Comparison of ENCODE assay signal across 9 cellular contexts in genomic region chr22:45235101-45235777, GRCh38. TPM values are rescaled to one million over a fixed set of nuclear protein-coding genes. Genes with fewer than 3 reads are reported as not detected.
DNase-seq lines count a peak whose midpoint lies in the region; ATAC-seq and TF ChIP-seq lines count a peak whose summit lies in the region.
"Had no signal": no experiment of that assay in that cellular context is flagged by ENCODE, and none has a peak within 500 bp of the region (broad histone marks: within the 10 kb centered on the region; RNA-seq: fewer than 3 reads in every experiment).

No MANE protein-coding gene starts in this region.

- H2BK12ac ChIP-seq in mesenchymal stem cell (ENCODE audit: low read length in 2 of 2) = no peak overlapping the region

- peaks cover 3 to 44% of the 10 kb centered on the region in 2 experiments for H3K36me3 ChIP-seq in mesenchymal stem cell (ENCODE audit: control insufficient read depth in 1 of 2, insufficient read depth in 2 of 2, low read depth in 1 of 2, low read length in 2 of 2)
- H3K36me3 ChIP-seq in prostate gland = no peaks in the 10 kb centered on the region

- H3K36me3 Mint-ChIP-seq in dendritic cell treated with granulocyte-macrophage colony-stimulating factor and Interleukin-4, amounts not matched to agents 40 ng/mL and 50 ng/mL, for 4 days (ENCODE audit: low read depth) = peaks cover 82% of the 10 kb centered on the region

- peaks cover 66% of the 10 kb centered on the region for H3K79me1 ChIP-seq in mesenchymal stem cell (replicated peaks; ENCODE audit: low read length, poor library complexity, severe bottlenecking)

- H4K91ac ChIP-seq in mesenchymal stem cell (ENCODE audit: low read length) = no peak overlapping the region

- ATAC-seq in GM19467 (IDR thresholded peaks at IDR 0.05; ENCODE audit: unreplicated experiment) (peak; percentile 65), HG03571 (IDR thresholded peaks at IDR 0.05; ENCODE audit: unreplicated experiment) (peak; percentile 70)

- no peak overlapping the region for H2BK15ac ChIP-seq in mesenchymal stem cell (ENCODE audit: low read depth, poor library complexity, severe bottlenecking)

- peaks cover 99% of the 10 kb centered on the region for H3K4me1 Mint-ChIP-seq in dendritic cell treated with granulocyte-macrophage colony-stimulating factor and Interleukin-4, amounts not matched to agents 40 ng/mL and 50 ng/mL, for 4 days (ENCODE audit: low read depth)

- no peak overlapping the region for H2BK5ac ChIP-seq in mesenchymal stem cell (ENCODE audit: low read depth, low read length, poor library complexity, severe bottlenecking)

- TF ChIP-seq POLR2A in GM10847 (IDR thresholded peaks at IDR 0.05; ENCODE audit: extremely low read depth, insufficient read length) (peak; percentile 31), prostate gland (IDR thresholded peaks at IDR 0.05) (no peak)

- no peak for TF ChIP-seq CTCF in prostate gland (IDR thresholded peaks at IDR 0.05)

- H3K18ac ChIP-seq in mesenchymal stem cell (ENCODE audit: low read depth in 1 of 2, low read length in 2 of 2) = no peak overlapping the region

- H3K9me3 ChIP-seq in mesenchymal stem cell (ENCODE audit: control insufficient read depth, low read length) (no peaks in the 10 kb centered on the region), prostate gland (no peaks in the 10 kb centered on the region)

- 94% methylated on average over 23 of the region's 23 CpGs for WGBS in mesenchymal stem cell
- 68% methylated on average over 23 of the region's 23 CpGs for WGBS in prostate gland

- H2AFZ ChIP-seq in mesenchymal stem cell (ENCODE audit: low read depth, low read length) = no peak overlapping the region

- no peak overlapping the region for H3K9ac ChIP-seq in mesenchymal stem cell (ENCODE audit: low read length)

- no peak overlapping the region for H3K23ac ChIP-seq in mesenchymal stem cell (ENCODE audit: low read length in 2 of 2)

- H4K8ac ChIP-seq in mesenchymal stem cell (ENCODE audit: low read length) = no peak overlapping the region

- peak overlapping the region; percentile 59 for H3K4me3 Mint-ChIP-seq in dendritic cell treated with granulocyte-macrophage colony-stimulating factor and Interleukin-4, amounts not matched to agents 40 ng/mL and 50 ng/mL, for 4 days

- no peak for DNase-seq in mesenchymal stem cell
- no peak for DNase-seq in NCI-H1694 (lab: John Stamatoyannopoulos, UW)
- DNase-seq in OCI-M2 (lab: John Stamatoyannopoulos, UW; ENCODE audit: unreplicated experiment) = no peak
- no peak for DNase-seq in prostate gland (ENCODE audit: low spot score)

- H3K4me2 ChIP-seq in mesenchymal stem cell (ENCODE audit: low read length, poor library complexity, severe bottlenecking) = no peak overlapping the region

- H3K4me3 ChIP-seq in mesenchymal stem cell (ENCODE audit: insufficient read depth in 1 of 2, low read depth in 1 of 2, low read length in 2 of 2) (no peak overlapping the region), prostate gland (no peak overlapping the region)

- no peaks in the 10 kb centered on the region for H3K27me3 Mint-ChIP-seq in dendritic cell treated with granulocyte-macrophage colony-stimulating factor and Interleukin-4, amounts not matched to agents 40 ng/mL and 50 ng/mL, for 4 days

- no peak overlapping the region for H3K4ac ChIP-seq in mesenchymal stem cell (ENCODE audit: low read depth in 1 of 2, low read length in 2 of 2)

- H2AK5ac ChIP-seq in mesenchymal stem cell (ENCODE audit: low read length, severe bottlenecking) = no peak overlapping the region

- H3K4me1 ChIP-seq in mesenchymal stem cell (ENCODE audit: control insufficient read depth, insufficient read depth, low read depth, low read length) = peaks cover 14% of the 10 kb centered on the region
- H3K4me1 ChIP-seq in prostate gland (replicated peaks) = peaks cover 6% of the 10 kb centered on the region

- intact Hi-C loops in dendritic cell treated with granulocyte-macrophage colony-stimulating factor and Interleukin-4, amounts not matched to agents 40 ng/mL and 50 ng/mL, for 4 days (cut with micrococcal nuclease) = loop anchor here (2.0 kb wide), 1 partner anchor 22 kb away; no protein-coding TSS in a partner anchor
- intact Hi-C loops in prostate gland (cut with DNase I) = no loop called here

- H3K27ac ChIP-seq in mesenchymal stem cell (ENCODE audit: low read length, poor library complexity, severe bottlenecking) (no peak overlapping the region), prostate gland (no peak overlapping the region)

- no peak overlapping the region for H2BK120ac ChIP-seq in mesenchymal stem cell (ENCODE audit: low read depth, low read length)

- no peaks in the 10 kb centered on the region for H3K27me3 ChIP-seq in mesenchymal stem cell (ENCODE audit: control insufficient read depth in 1 of 2, insufficient read depth in 1 of 2, low read length in 2 of 2)
- H3K27me3 ChIP-seq in prostate gland (replicated peaks; ENCODE audit: insufficient read depth) = no peaks in the 10 kb centered on the region

- H3K9me3 Mint-ChIP-seq in dendritic cell treated with granulocyte-macrophage colony-stimulating factor and Interleukin-4, amounts not matched to agents 40 ng/mL and 50 ng/mL, for 4 days = no peaks in the 10 kb centered on the region

- H3K27ac Mint-ChIP-seq in dendritic cell treated with granulocyte-macrophage colony-stimulating factor and Interleukin-4, amounts not matched to agents 40 ng/mL and 50 ng/mL, for 4 days = peak overlapping the region; percentile 87

- no peak overlapping the region for H3K14ac ChIP-seq in mesenchymal stem cell (ENCODE audit: low read length in 2 of 2)

RNA-seq across cellular contexts. Expression of gene KIAA0930, which starts 5.5 kb away (rescaled TPM):
- 99.4 TPM for polyA plus RNA-seq in mesenchymal stem cell (2013, experiment 1 of 2)
- polyA plus RNA-seq in mesenchymal stem cell (2013, experiment 2 of 2) = 104 TPM
- total RNA-seq in prostate gland = 10 to 100 TPM; 29.1 to 55.1 TPM

RNA-seq across cellular contexts. Expression of gene UPK3A, which starts 49.5 kb away (rescaled TPM):
- polyA plus RNA-seq in mesenchymal stem cell (2013, experiment 1 of 2) = not detected
- polyA plus RNA-seq in mesenchymal stem cell (2013, experiment 2 of 2) = not detected
- 100 to 1,000 TPM in 1 of 2 donors, 10 to 100 TPM in 1; 12.6 to 103 TPM for total RNA-seq in prostate gland
- total RNA-seq: astrocyte had no signal
